1 cellular context compared by ENCODE assay signal in genomic region chr2:143762176-143762928, GRCh38.
TF ChIP-seq lines count a peak whose summit lies in the region.

No MANE protein-coding gene starts in this region.

TF ChIP-seq in GM23338, 12 proteins besides CTCF, POLR2A, EP300 and RAD21:
- no peak for TF ChIP-seq ZNF462 (CRISPR knock-in tag; IDR thresholded peaks at IDR 0.05)
- TF ChIP-seq ZNF331 (CRISPR knock-in tag; IDR thresholded peaks at IDR 0.05; ENCODE audit: low read depth), result no peak
